In the genomic region with DNA sequence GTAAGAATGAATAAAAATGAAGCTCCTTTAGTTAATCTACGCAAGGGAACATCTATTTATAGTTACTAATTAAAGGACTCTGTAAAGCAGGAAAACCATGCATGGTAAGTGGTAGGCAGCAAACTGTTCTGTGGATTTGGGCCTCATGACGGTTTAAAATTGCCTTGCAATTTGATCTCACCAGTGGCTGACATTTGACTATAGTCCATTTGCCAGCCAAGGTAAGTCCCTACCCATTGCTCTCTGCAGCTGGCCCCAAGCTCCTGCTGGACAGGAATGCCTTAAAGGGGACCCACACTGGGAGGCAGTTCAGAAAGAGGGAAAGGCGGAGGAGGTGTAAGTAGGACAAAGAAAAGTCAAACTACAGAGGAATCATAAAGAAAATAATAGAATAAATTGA, we compare ENCODE assay signal across 19 cellular contexts.
A peak's percentile ranks its signal among the peaks of the same experiment; 100 is the strongest.
DNase-seq lines count a peak whose midpoint lies in the region; ATAC-seq and TF ChIP-seq lines count a peak whose summit lies in the region.
"Had no signal": no experiment of that assay in that cellular context is flagged by ENCODE, and none has a peak within 500 bp of the region (broad histone marks: within the 10 kb centered on the region; RNA-seq: fewer than 3 reads in every experiment).

No MANE protein-coding gene starts in this region.

- no peak overlapping the region for H3K4me3 ChIP-seq in thymus (ENCODE audit: low read length)
- H3K4me3 ChIP-seq: neural progenitor cell had no signal

- no peak for DNase-seq in activated naive CD4-positive, alpha-beta T cell treated with anti-CD3 and anti-CD28 coated beads, Interleukin-2, amount 10 ng/mL, durations not matched to agents 7 days and 5 days
- no peak for DNase-seq in activated naive CD4-positive, alpha-beta T cell treated with anti-CD3 and anti-CD28 coated beads for 36 hours
- DNase-seq in immature natural killer cell (peak in 1 of 3 donors; percentile 22), HFFc6 (no peak), RWPE1 (ENCODE audit: low spot score) (no peak), left lobe of liver (ENCODE audit: low spot score) (no peak)
- DNase-seq: activated CD4-positive, alpha-beta T cell treated with anti-CD3 and anti-CD28 coated beads, Interleukin-2, amount 50 U/mL, for 48 hours; cortex of kidney; mammary epithelial cell; NCI-H1436 treated with DMSO at 0.1 percent for 48 hours; NCI-H82; retina; SK-N-SH had no signal

- peaks cover 64% of the 10 kb centered on the region for H3K36me3 Mint-ChIP-seq in activated naive CD4-positive, alpha-beta T cell treated with anti-CD3 and anti-CD28 coated beads, Interleukin-2, amount 10 ng/mL, durations not matched to agents 7 days and 5 days
- H3K36me3 Mint-ChIP-seq in activated naive CD4-positive, alpha-beta T cell treated with anti-CD3 and anti-CD28 coated beads for 36 hours (ENCODE audit: low read depth): peaks cover 38% of the 10 kb centered on the region
- H3K36me3 Mint-ChIP-seq in brain (peaks cover 57% of the 10 kb centered on the region), immature natural killer cell (peaks cover 51 to 67% (median 52%) of the 10 kb centered on the region in 3 donors), HFFc6 (ENCODE audit: low read depth) (peaks cover 6% of the 10 kb centered on the region; the same call in 1 of the 2 replicates)

- POLR2A ChIA-PET in RWPE1 (lab: Yijun Ruan, JAX; ENCODE audit: low non-redundant PET): no interaction called here

- ATAC-seq in left lobe of liver: no peak
- ATAC-seq: esophagus mucosa, Panc1 had no signal

- peaks cover 15% of the 10 kb centered on the region for H3K9me3 Mint-ChIP-seq in activated naive CD4-positive, alpha-beta T cell treated with anti-CD3 and anti-CD28 coated beads, Interleukin-2, amount 10 ng/mL, durations not matched to agents 7 days and 5 days
- no peaks in the 10 kb centered on the region for H3K9me3 Mint-ChIP-seq in activated naive CD4-positive, alpha-beta T cell treated with anti-CD3 and anti-CD28 coated beads for 36 hours
- H3K9me3 Mint-ChIP-seq in brain (peaks cover 10 to 33% (median 22%) of the 10 kb centered on the region in 5 experiments), immature natural killer cell (no peaks in the 10 kb centered on the region), HFFc6 (no peaks in the 10 kb centered on the region)
- H3K9me3 Mint-ChIP-seq: activated T-helper 17 cell treated with anti-CD3 and anti-CD28 coated beads, Interleukin-2, amount 50 U/mL, for 72 hours had no signal

- no peaks in the 10 kb centered on the region for H3K27me3 ChIP-seq in thymus (ENCODE audit: control insufficient read depth, insufficient read depth)
- H3K27me3 ChIP-seq: neural progenitor cell had no signal

- peaks cover 40% of the 10 kb centered on the region for H3K4me1 Mint-ChIP-seq in activated naive CD4-positive, alpha-beta T cell treated with anti-CD3 and anti-CD28 coated beads, Interleukin-2, amount 10 ng/mL, durations not matched to agents 7 days and 5 days
- H3K4me1 Mint-ChIP-seq in activated naive CD4-positive, alpha-beta T cell treated with anti-CD3 and anti-CD28 coated beads for 36 hours (ENCODE audit: low read depth): peaks cover 31% of the 10 kb centered on the region
- peaks cover 47% of the 10 kb centered on the region for H3K4me1 Mint-ChIP-seq in brain
- H3K4me1 Mint-ChIP-seq in immature natural killer cell: peaks cover 71 to 72% of the 10 kb centered on the region in 2 donors
- peaks cover 22% of the 10 kb centered on the region for H3K4me1 Mint-ChIP-seq in HFFc6 (ENCODE audit: low read depth)

- H3K4me3 Mint-ChIP-seq in activated naive CD4-positive, alpha-beta T cell treated with anti-CD3 and anti-CD28 coated beads, Interleukin-2, amount 10 ng/mL, durations not matched to agents 7 days and 5 days: no peak overlapping the region
- no peak overlapping the region for H3K4me3 Mint-ChIP-seq in activated naive CD4-positive, alpha-beta T cell treated with anti-CD3 and anti-CD28 coated beads for 36 hours
- H3K4me3 Mint-ChIP-seq in brain: no peak overlapping the region
- peak overlapping the region; percentile 64 to 84 (median 81) for H3K4me3 Mint-ChIP-seq in immature natural killer cell
- no peak overlapping the region for H3K4me3 Mint-ChIP-seq in HFFc6
- H3K4me3 Mint-ChIP-seq: activated T-helper 17 cell treated with anti-CD3 and anti-CD28 coated beads, Interleukin-2, amount 50 U/mL, for 72 hours; neural progenitor cell had no signal

- H3K27ac ChIP-seq in thymus (ENCODE audit: low read depth): peak overlapping the region; percentile 36
- no peak overlapping the region for H3K27ac ChIP-seq in RWPE1
- H3K27ac ChIP-seq: neural progenitor cell had no signal

- peak overlapping the region; percentile 43 for H3K27ac Mint-ChIP-seq in activated naive CD4-positive, alpha-beta T cell treated with anti-CD3 and anti-CD28 coated beads, Interleukin-2, amount 10 ng/mL, durations not matched to agents 7 days and 5 days
- H3K27ac Mint-ChIP-seq in activated naive CD4-positive, alpha-beta T cell treated with anti-CD3 and anti-CD28 coated beads for 36 hours: no peak overlapping the region
- peak overlapping the region in 3 of 5 experiments; percentile 8 to 84 (median 72) for H3K27ac Mint-ChIP-seq in brain
- peak overlapping the region; percentile 18 to 90 (median 86) for H3K27ac Mint-ChIP-seq in immature natural killer cell
- no peak overlapping the region for H3K27ac Mint-ChIP-seq in HFFc6
- H3K27ac Mint-ChIP-seq: activated T-helper 17 cell treated with anti-CD3 and anti-CD28 coated beads, Interleukin-2, amount 50 U/mL, for 72 hours; neural progenitor cell had no signal

- 74% methylated on average over 3 of the region's 3 CpGs for WGBS in thymus

- H3K4me1 ChIP-seq in thymus (ENCODE audit: control insufficient read depth, insufficient read depth, low read length): peaks cover 3% of the 10 kb centered on the region

- TF ChIP-seq CTCF in brain (conservative IDR thresholded peaks at IDR 0.05) (no peak), HFFc6 (IDR thresholded peaks at IDR 0.05) (no peak), RWPE1 (conservative IDR thresholded peaks at IDR 0.05; ENCODE audit: low read depth) (no peak)

- no peaks in the 10 kb centered on the region for H3K9me3 ChIP-seq in thymus (ENCODE audit: control insufficient read depth)
- H3K9me3 ChIP-seq: SK-N-SH had no signal

- H3K27me3 Mint-ChIP-seq in activated naive CD4-positive, alpha-beta T cell treated with anti-CD3 and anti-CD28 coated beads, Interleukin-2, amount 10 ng/mL, durations not matched to agents 7 days and 5 days: no peaks in the 10 kb centered on the region
- no peaks in the 10 kb centered on the region for H3K27me3 Mint-ChIP-seq in activated naive CD4-positive, alpha-beta T cell treated with anti-CD3 and anti-CD28 coated beads for 36 hours (ENCODE audit: low read depth)
- H3K27me3 Mint-ChIP-seq in brain (no peaks in the 10 kb centered on the region), immature natural killer cell (ENCODE audit: low read depth in 3 of 3) (peaks cover 9 to 24% (median 19%) of the 10 kb centered on the region in 3 donors), HFFc6 (ENCODE audit: insufficient read depth) (peaks cover 1% of the 10 kb centered on the region)
- H3K27me3 Mint-ChIP-seq: activated T-helper 17 cell treated with anti-CD3 and anti-CD28 coated beads, Interleukin-2, amount 50 U/mL, for 72 hours had no signal

- CTCF ChIA-PET in activated naive CD4-positive, alpha-beta T cell treated with anti-CD3 and anti-CD28 coated beads, Interleukin-2, amount 10 ng/mL, durations not matched to agents 7 days and 5 days (lab: Charles Lee): no interaction called here
- CTCF ChIA-PET in activated naive CD4-positive, alpha-beta T cell treated with anti-CD3 and anti-CD28 coated beads for 36 hours (lab: Charles Lee): interaction anchor here (0.6 kb wide), 1 partner anchor 12 kb away, joined by 3 read pairs; no protein-coding TSS in a partner anchor
- CTCF ChIA-PET in RWPE1 (lab: Yijun Ruan, JAX): no interaction called here

- intact Hi-C loops in activated naive CD4-positive, alpha-beta T cell treated with anti-CD3 and anti-CD28 coated beads for 36 hours (cut with micrococcal nuclease): no loop called here

- no peaks in the 10 kb centered on the region for H3K36me3 ChIP-seq in thymus (ENCODE audit: control insufficient read depth, insufficient read depth)

Comparison
In these comparisons a context has a peak if more than half of its experiments do, and no peak if none do; other contexts are left out.
1. H3K27ac Mint-ChIP-seq: peak in activated naive CD4-positive, alpha-beta T cell treated with anti-CD3 and anti-CD28 coated beads, Interleukin-2, amount 10 ng/mL, durations not matched to agents 7 days and 5 days (single experiment), brain (3 of 5) and immature natural killer cell (6 of 6); none in activated naive CD4-positive, alpha-beta T cell treated with anti-CD3 and anti-CD28 coated beads for 36 hours (single experiment) and HFFc6 (single experiment).
2. H3K4me3 Mint-ChIP-seq: peak in immature natural killer cell (5 of 5); none in activated naive CD4-positive, alpha-beta T cell treated with anti-CD3 and anti-CD28 coated beads, Interleukin-2, amount 10 ng/mL, durations not matched to agents 7 days and 5 days (single experiment), activated naive CD4-positive, alpha-beta T cell treated with anti-CD3 and anti-CD28 coated beads for 36 hours (single experiment), brain (0 of 5) and HFFc6 (single experiment).